21 cellular contexts compared by ENCODE assay signal in the genomic region with DNA sequence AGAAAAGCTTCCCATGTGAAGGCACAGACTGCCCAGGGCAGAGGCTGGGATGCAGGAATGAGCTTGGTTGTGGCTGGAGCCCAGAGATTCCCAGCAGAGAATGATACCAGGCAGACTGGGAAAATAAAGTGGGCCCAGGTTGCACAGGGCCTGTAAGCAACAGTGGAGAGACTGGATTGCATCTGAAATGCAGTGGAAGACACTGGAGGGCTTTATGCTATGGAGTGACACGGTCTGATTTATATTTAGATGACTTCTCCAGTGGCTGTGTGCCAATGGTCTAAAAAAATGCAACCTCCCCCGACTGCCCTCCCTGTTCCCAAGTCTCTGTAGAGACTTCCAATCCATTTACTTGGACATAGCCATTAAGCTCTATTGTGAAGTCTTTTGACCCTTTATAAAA.
DNase-seq lines count a peak whose midpoint lies in the region; ATAC-seq, FAIRE-seq and TF ChIP-seq lines count a peak whose summit lies in the region.
"Had no signal": no experiment of that assay in that cellular context is flagged by ENCODE, and none has a peak within 500 bp of the region (broad histone marks: within the 10 kb centered on the region; RNA-seq: fewer than 3 reads in every experiment).

No MANE protein-coding gene starts in this region.

- peaks cover 39% of the 10 kb centered on the region for H3K4me1 Mint-ChIP-seq in neural progenitor cell
- no peaks in the 10 kb centered on the region for H3K4me1 Mint-ChIP-seq in CD14-positive monocyte

- TF ChIP-seq CTCF in SK-N-SH (IDR thresholded peaks at IDR 0.05) (no peak), fibroblast of villous mesenchyme (IDR thresholded peaks at IDR 0.05; ENCODE audit: insufficient read depth, low read depth, low read length) (no peak), neural progenitor cell (IDR thresholded peaks at IDR 0.05) (no peak), CD14-positive monocyte (IDR thresholded peaks at IDR 0.05) (no peak)

- intact Hi-C loops in CD14-positive monocyte (cut with micrococcal nuclease), result no loop called here

- H4K20me1 ChIP-seq in SK-N-SH (ENCODE audit: insufficient read depth), result no peaks in the 10 kb centered on the region
- peaks cover 4% of the 10 kb centered on the region for H4K20me1 ChIP-seq in neural progenitor cell (ENCODE audit: low read depth)

- H3K9me3 Mint-ChIP-seq in neural progenitor cell, result peaks cover 6% of the 10 kb centered on the region
- H3K9me3 Mint-ChIP-seq in CD14-positive monocyte, result peaks cover 0 to 7% (median 3%) of the 10 kb centered on the region in 7 donors

- 0% methylated on average over 2 of the region's 2 CpGs for WGBS in SK-N-SH (ENCODE audit: low lambda C conversion rate)

- POLR2A ChIA-PET in SK-N-SH (lab: Yijun Ruan, JAX), result no interaction called here

- H3K27ac Mint-ChIP-seq in neural progenitor cell, result peak overlapping the region; percentile 96
- no peak overlapping the region for H3K27ac Mint-ChIP-seq in CD14-positive monocyte

- CTCF ChIA-PET in SK-N-SH (lab: Yijun Ruan, JAX), result no interaction called here

- DNase-seq in H54 (ENCODE audit: insufficient read length, low spot score) (peak; percentile 9), SK-N-SH (peak; percentile 16), fibroblast of villous mesenchyme (ENCODE audit: low read depth) (peak; percentile 6), neural progenitor cell (ENCODE audit: low spot score) (peak; percentile 63), CD14-positive monocyte (ENCODE audit: low spot score) (no peak), NCI-H82 treated with DMSO at 0.1 percent for 48 hours (lab: John Stamatoyannopoulos, UW; ENCODE audit: unreplicated experiment) (no peak), NCI-H1930 (lab: John Stamatoyannopoulos, UW) (no peak)
- DNase-seq: activated CD4-positive, alpha-beta T cell treated with anti-CD3 and anti-CD28 coated beads, Interleukin-2, amount 50 U/mL, for 1 hour; activated naive CD4-positive, alpha-beta T cell treated with Interleukin-2 at 50 U/mL for 16 hours; body of pancreas; dermis blood vessel endothelial cell; EL; left cardiac atrium; MV-4-11; NCI-H2029; PC-9; posterior cingulate gyrus; stimulated activated CD4-positive, alpha-beta T cell treated with anti-CD3 and anti-CD28 coated beads, Interleukin-4, amount 100 ng/mL, for 1 hour had no signal

- no peaks in the 10 kb centered on the region for H3F3A ChIP-seq in SK-N-SH (replicated peaks; ENCODE audit: insufficient read depth)
- H3F3A ChIP-seq in neural progenitor cell (ENCODE audit: low read depth), result peaks cover 39% of the 10 kb centered on the region

- H3K9me3 ChIP-seq in SK-N-SH (no peaks in the 10 kb centered on the region), neural progenitor cell (ENCODE audit: low read depth) (no peaks in the 10 kb centered on the region)
- H3K9me3 ChIP-seq: body of pancreas had no signal

- peak; percentile 91 for FAIRE-seq in H54 (lab: Jason Lieb, UNC)
- FAIRE-seq: K562 had no signal

- H3K79me2 ChIP-seq in SK-N-SH (ENCODE audit: insufficient read depth), result no peaks in the 10 kb centered on the region
- H3K79me2 ChIP-seq in neural progenitor cell (ENCODE audit: low read depth), result peaks cover 57% of the 10 kb centered on the region

- no peak overlapping the region for H3K4me3 ChIP-seq in SK-N-SH (ENCODE audit: low read depth in 2 of 2, low read length in 1 of 2)
- no peak overlapping the region for H3K4me3 ChIP-seq in fibroblast of villous mesenchyme (ENCODE audit: low read depth, low read length)
- no peak overlapping the region for H3K4me3 ChIP-seq in neural progenitor cell
- H3K4me3 ChIP-seq: body of pancreas, K562, PC-9 had no signal

- peaks cover 0 to 4% of the 10 kb centered on the region in 2 experiments; a peak in 1 of 4 replicates for H3K4me1 ChIP-seq in SK-N-SH (ENCODE audit: control insufficient read depth in 1 of 2, insufficient read depth in 2 of 2, low read depth in 1 of 2, low read length in 1 of 2)
- H3K4me1 ChIP-seq in neural progenitor cell, result peaks cover 29% of the 10 kb centered on the region
- H3K4me1 ChIP-seq: body of pancreas had no signal

- peaks cover 3% of the 10 kb centered on the region for H3K27me3 Mint-ChIP-seq in neural progenitor cell (ENCODE audit: insufficient read depth, low read depth)
- H3K27me3 Mint-ChIP-seq in CD14-positive monocyte (ENCODE audit: low read depth in 3 of 3), result peaks cover 0 to 3% (median 2%) of the 10 kb centered on the region in 3 donors

- H3K27me3 ChIP-seq in SK-N-SH (ENCODE audit: insufficient read depth) (no peaks in the 10 kb centered on the region), neural progenitor cell (no peaks in the 10 kb centered on the region)
- H3K27me3 ChIP-seq: body of pancreas had no signal

- H2AFZ ChIP-seq in SK-N-SH (ENCODE audit: low read depth), result no peak overlapping the region
- no peak overlapping the region for H2AFZ ChIP-seq in neural progenitor cell (replicated peaks)
- H2AFZ ChIP-seq: PC-9 had no signal

- H3K9ac ChIP-seq in SK-N-SH (no peak overlapping the region), neural progenitor cell (no peak overlapping the region)

- ATAC-seq in GM19455 (IDR thresholded peaks at IDR 0.05; ENCODE audit: unreplicated experiment), result no peak
- ATAC-seq: body of pancreas, esophagus mucosa, K562, left cardiac atrium had no signal

- H3K4me3 Mint-ChIP-seq in neural progenitor cell, result peak overlapping the region; percentile 48
- no peak overlapping the region for H3K4me3 Mint-ChIP-seq in CD14-positive monocyte

- H3K36me3 Mint-ChIP-seq in neural progenitor cell (peaks cover 14% of the 10 kb centered on the region), CD14-positive monocyte (no peaks in the 10 kb centered on the region)

- TF ChIP-seq EP300 in SK-N-SH (IDR thresholded peaks at IDR 0.05; ENCODE audit: borderline replicate concordance in 1 of 2, low read depth in 1 of 2, low read length in 1 of 2), result no peak

- TF ChIP-seq POLR2A in H54 (IDR thresholded peaks at IDR 0.05; ENCODE audit: low read depth, low read length), result no peak

- H3K36me3 ChIP-seq in SK-N-SH (replicated peaks in 1 of 2; ENCODE audit: control insufficient read depth in 1 of 2, insufficient read depth in 2 of 2, low read length in 1 of 2) (no peaks in the 10 kb centered on the region), neural progenitor cell (no peaks in the 10 kb centered on the region)

- H3K27ac ChIP-seq in SK-N-SH (ENCODE audit: low read depth in 2 of 2, low read length in 1 of 2), result peak overlapping the region in 1 of 2 experiments; percentile 18; a peak in 1 of 4 replicates
- H3K27ac ChIP-seq in neural progenitor cell, result peak overlapping the region; percentile 87
- H3K27ac ChIP-seq: body of pancreas, PC-9 had no signal

- no peak for TF ChIP-seq RAD21 in SK-N-SH (IDR thresholded peaks at IDR 0.05; ENCODE audit: low read length)

- H3K9me2 ChIP-seq in SK-N-SH, result no peaks in the 10 kb centered on the region

- no peak overlapping the region for H3K4me2 ChIP-seq in SK-N-SH
- H3K4me2 ChIP-seq in neural progenitor cell, result peak overlapping the region; percentile 64
- H3K4me2 ChIP-seq: PC-9 had no signal

TF ChIP-seq in SK-N-SH, 30 proteins besides CTCF, POLR2A, EP300 and RAD21:
- TF ChIP-seq, protein P1, sequence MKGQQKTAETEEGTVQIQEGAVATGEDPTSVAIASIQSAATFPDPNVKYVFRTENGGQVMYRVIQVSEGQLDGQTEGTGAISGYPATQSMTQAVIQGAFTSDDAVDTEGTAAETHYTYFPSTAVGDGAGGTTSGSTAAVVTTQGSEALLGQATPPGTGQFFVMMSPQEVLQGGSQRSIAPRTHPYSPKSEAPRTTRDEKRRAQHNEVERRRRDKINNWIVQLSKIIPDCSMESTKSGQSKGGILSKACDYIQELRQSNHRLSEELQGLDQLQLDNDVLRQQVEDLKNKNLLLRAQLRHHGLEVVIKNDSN (IDR thresholded peaks at IDR 0.05; ENCODE audit: borderline replicate concordance, low read depth), result no peak
- TF ChIP-seq CHD2 (IDR thresholded peaks at IDR 0.05; ENCODE audit: low read length, partially characterized antibody) (no peak), SIN3A (IDR thresholded peaks at IDR 0.05; ENCODE audit: borderline replicate concordance, low read depth, low read length) (no peak), NRF1 (IDR thresholded peaks at IDR 0.05; ENCODE audit: low read depth, low read length) (no peak), TEAD4 (IDR thresholded peaks at IDR 0.05; ENCODE audit: borderline replicate concordance, insufficient read depth) (no peak), RFX5 (IDR thresholded peaks at IDR 0.05; ENCODE audit: low read length) (no peak)
- TF ChIP-seq, protein P2, sequence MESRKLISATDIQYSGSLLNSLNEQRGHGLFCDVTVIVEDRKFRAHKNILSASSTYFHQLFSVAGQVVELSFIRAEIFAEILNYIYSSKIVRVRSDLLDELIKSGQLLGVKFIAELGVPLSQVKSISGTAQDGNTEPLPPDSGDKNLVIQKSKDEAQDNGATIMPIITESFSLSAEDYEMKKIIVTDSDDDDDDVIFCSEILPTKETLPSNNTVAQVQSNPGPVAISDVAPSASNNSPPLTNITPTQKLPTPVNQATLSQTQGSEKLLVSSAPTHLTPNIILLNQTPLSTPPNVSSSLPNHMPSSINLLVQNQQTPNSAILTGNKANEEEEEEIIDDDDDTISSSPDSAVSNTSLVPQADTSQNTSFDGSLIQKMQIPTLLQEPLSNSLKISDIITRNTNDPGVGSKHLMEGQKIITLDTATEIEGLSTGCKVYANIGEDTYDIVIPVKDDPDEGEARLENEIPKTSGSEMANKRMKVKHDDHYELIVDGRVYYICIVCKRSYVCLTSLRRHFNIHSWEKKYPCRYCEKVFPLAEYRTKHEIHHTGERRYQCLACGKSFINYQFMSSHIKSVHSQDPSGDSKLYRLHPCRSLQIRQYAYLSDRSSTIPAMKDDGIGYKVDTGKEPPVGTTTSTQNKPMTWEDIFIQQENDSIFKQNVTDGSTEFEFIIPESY (IDR thresholded peaks at IDR 0.05; ENCODE audit: borderline replicate concordance, low read depth), result no peak
- TF ChIP-seq, protein P3, sequence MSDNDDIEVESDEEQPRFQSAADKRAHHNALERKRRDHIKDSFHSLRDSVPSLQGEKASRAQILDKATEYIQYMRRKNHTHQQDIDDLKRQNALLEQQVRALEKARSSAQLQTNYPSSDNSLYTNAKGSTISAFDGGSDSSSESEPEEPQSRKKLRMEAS (IDR thresholded peaks at IDR 0.05; ENCODE audit: low read depth), result no peak

Comparison
In these comparisons a context has a peak if more than half of its experiments do, and no peak if none do; other contexts are left out.
1. DNase-seq: peak in H54 (single experiment), SK-N-SH (single experiment), fibroblast of villous mesenchyme (single experiment) and neural progenitor cell (single experiment); none in CD14-positive monocyte (single experiment), NCI-H82 treated with DMSO at 0.1 percent for 48 hours (single experiment) and NCI-H1930 (0 of 2).